In the genomic region with DNA sequence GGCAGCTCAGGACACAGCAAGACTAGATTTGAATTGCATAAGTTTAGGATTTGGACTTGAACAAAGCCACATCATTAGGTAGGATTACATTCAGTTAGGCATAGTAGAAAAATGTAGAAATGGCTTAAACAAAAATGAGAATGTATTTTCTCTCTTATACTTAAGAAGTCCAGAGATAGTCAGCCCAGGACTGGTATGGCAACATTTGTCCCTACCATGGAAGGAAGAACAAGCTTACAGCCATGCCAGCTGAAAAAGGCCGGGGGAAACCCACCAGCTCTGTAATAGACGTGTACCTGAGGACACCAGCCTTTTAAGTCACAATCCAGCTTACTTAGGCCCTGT, we compare ENCODE assay signal across 2 cellular contexts.
TF ChIP-seq lines count a peak whose summit lies in the region.

No MANE protein-coding gene starts in this region.

TF ChIP-seq in K562, 482 proteins besides CTCF, POLR2A, EP300 and RAD21 (continues in another document):
- 0 out of 2 replicates have a peak, but pooled peaks have one; percentile 25 for TF ChIP-seq NFATC3 (IDR thresholded peaks at IDR 0.05)
- TF ChIP-seq, protein P1, sequence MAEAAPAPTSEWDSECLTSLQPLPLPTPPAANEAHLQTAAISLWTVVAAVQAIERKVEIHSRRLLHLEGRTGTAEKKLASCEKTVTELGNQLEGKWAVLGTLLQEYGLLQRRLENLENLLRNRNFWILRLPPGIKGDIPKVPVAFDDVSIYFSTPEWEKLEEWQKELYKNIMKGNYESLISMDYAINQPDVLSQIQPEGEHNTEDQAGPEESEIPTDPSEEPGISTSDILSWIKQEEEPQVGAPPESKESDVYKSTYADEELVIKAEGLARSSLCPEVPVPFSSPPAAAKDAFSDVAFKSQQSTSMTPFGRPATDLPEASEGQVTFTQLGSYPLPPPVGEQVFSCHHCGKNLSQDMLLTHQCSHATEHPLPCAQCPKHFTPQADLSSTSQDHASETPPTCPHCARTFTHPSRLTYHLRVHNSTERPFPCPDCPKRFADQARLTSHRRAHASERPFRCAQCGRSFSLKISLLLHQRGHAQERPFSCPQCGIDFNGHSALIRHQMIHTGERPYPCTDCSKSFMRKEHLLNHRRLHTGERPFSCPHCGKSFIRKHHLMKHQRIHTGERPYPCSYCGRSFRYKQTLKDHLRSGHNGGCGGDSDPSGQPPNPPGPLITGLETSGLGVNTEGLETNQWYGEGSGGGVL (CRISPR knock-in tag; IDR thresholded peaks at IDR 0.05) = no peak
- TF ChIP-seq HES1 (IDR thresholded peaks at IDR 0.05; ENCODE audit: low read depth) = no peak
- TF ChIP-seq TAL1 (IDR thresholded peaks at IDR 0.05) = no peak
- no peak for TF ChIP-seq RREB1 (CRISPR knock-in tag; IDR thresholded peaks at IDR 0.05)
- TF ChIP-seq SMAD2 (IDR thresholded peaks at IDR 0.05; ENCODE audit: low read depth, low read length) = no peak
- peak; percentile 26; the same call in 1 of the 2 replicates for TF ChIP-seq ZNF589 (CRISPR knock-in tag; IDR thresholded peaks at IDR 0.05; ENCODE audit: low read depth)
- TF ChIP-seq PCBP1 (IDR thresholded peaks at IDR 0.05; ENCODE audit: low read depth, low read length, poor library complexity, severe bottlenecking) = no peak
- TF ChIP-seq ZNF217 (CRISPR knock-in tag; IDR thresholded peaks at IDR 0.05) = no peak
- TF ChIP-seq TARDBP (IDR thresholded peaks at IDR 0.05) = no peak
- TF ChIP-seq PHB (CRISPR knock-in tag; IDR thresholded peaks at IDR 0.05) = no peak
- peak; percentile 83 for TF ChIP-seq CEBPB (tag; IDR thresholded peaks at IDR 0.05)
- TF ChIP-seq JUND (IDR thresholded peaks at IDR 0.05; ENCODE audit: borderline replicate concordance, low read depth, low read length) = no peak
- TF ChIP-seq JUND (tag; IDR thresholded peaks at IDR 0.05; ENCODE audit: borderline replicate concordance, low read depth, low read length) = no peak
- no peak for TF ChIP-seq NUFIP1 (IDR thresholded peaks at IDR 0.05; ENCODE audit: partially characterized antibody)

TF ChIP-seq in liver, 16 proteins besides CTCF, POLR2A, EP300 and RAD21:
- TF ChIP-seq SP1 (IDR thresholded peaks at IDR 0.05) (peak; percentile 16), GABPA (IDR thresholded peaks at IDR 0.05 in 1 of 2, conservative IDR thresholded peaks at IDR 0.05 in 1 of 2) (no peak)
TF ChIP-seq in liver: peak in this region for 1.
